ENCODE assay signal across 20 cellular contexts in genomic region chr6:128394171-128394570, GRCh38.
"Had no signal": no experiment of that assay in that cellular context is flagged by ENCODE, and none has a peak within 500 bp of the region (broad histone marks: within the 10 kb centered on the region; RNA-seq: fewer than 3 reads in every experiment).

No MANE protein-coding gene starts in this region.

- H3K36me3 ChIP-seq: breast epithelium had no signal

- H3K9me3 ChIP-seq: breast epithelium, left ventricle myocardium inferior, mucosa of descending colon, tibial nerve had no signal

- H3K27me3 ChIP-seq: breast epithelium, tibial nerve had no signal

- H3K4me3 ChIP-seq: breast epithelium, left ventricle myocardium inferior, mucosa of descending colon, tibial nerve had no signal

- DNase-seq: activated CD4-positive, alpha-beta memory T cell treated with anti-CD3 and anti-CD28 coated beads for 36 hours; activated CD4-positive, alpha-beta T cell treated with anti-CD3 and anti-CD28 coated beads, Interleukin-2, amount 10 ng/mL, durations not matched to agents 24 days and 14 days; activated CD4-positive, CD25-positive, alpha-beta regulatory T cell treated with anti-CD3 and anti-CD28 coated beads, Interleukin-2, amount 50 U/mL, for 72 hours; activated CD8-positive, alpha-beta memory T cell treated with anti-CD3 and anti-CD28 coated beads, Interleukin-2, amount 50 U/mL, for 4 hours; activated gamma-delta T cell; activated naive CD4-positive, alpha-beta T cell treated with anti-CD3 and anti-CD28 coated beads, Interleukin-2, amount 10 ng/mL, durations not matched to agents 7 days and 5 days; activated naive CD8-positive, alpha-beta T cell treated with anti-CD3 and anti-CD28 coated beads, Interleukin-2, amount 10 ng/mL, durations not matched to agents 7 days and 5 days; activated T-cell treated with anti-CD3 and anti-CD28 coated beads, Interleukin-2, amount 50 U/mL, for 24 hours; amygdala; effector CD8-positive, alpha-beta T cell; islet precursor cell; left ventricle myocardium inferior; mucosa of descending colon; small intestine; stimulated activated CD4-positive, alpha-beta T cell treated with anti-CD3 and anti-CD28 coated beads, Interleukin-1b, Interleukin-23, amount 100 ng/mL, for 48 hours; stimulated activated naive B cell treated with anti-CD40 and anti-IgM and Interleukin-4, amounts not matched to agents 10 μg/mL and 1 μg/mL and 100 μg/mL, for 72 hours; T-helper 17 cell; T1000 had no signal

- H3K4me1 ChIP-seq: breast epithelium, tibial nerve had no signal

- H3K27ac ChIP-seq: breast epithelium, left ventricle myocardium inferior, tibial nerve had no signal
